8 cellular contexts compared by ENCODE assay signal in the genomic region with DNA sequence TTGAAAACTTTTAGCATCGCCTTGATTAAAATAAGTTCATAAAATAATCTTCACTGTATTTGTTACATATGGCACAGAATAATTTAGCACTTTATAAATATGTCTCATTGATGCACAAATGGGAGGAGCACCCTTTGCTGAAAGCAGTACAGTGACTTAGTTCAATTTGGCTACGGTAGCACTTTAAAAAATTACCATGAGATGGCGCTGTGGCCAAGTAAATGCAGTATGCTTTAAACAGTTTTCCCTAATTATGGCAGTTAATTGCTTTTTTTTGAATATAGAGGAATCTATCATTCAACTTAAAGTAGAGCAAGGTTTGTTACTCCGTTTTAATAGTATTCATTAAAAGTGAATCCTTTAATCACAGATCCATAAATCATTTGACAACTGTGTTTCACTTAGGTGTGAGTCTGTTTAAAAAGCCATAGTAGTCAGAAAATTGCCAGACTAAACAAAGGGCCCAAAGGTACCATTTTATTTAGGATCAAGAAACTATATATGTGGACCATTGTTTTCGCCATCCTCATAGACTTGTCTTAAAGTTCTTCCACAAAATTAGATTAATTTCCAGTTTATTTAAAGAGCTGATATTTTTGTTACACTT. TPM values are rescaled to one million over a fixed set of nuclear protein-coding genes. Genes with fewer than 3 reads are reported as not detected.
A peak's percentile ranks its signal among the peaks of the same experiment; 100 is the strongest.
DNase-seq lines count a peak whose midpoint lies in the region; ATAC-seq, FAIRE-seq and TF ChIP-seq lines count a peak whose summit lies in the region.

No MANE protein-coding gene starts in this region.

- no peaks in the 10 kb centered on the region for H3K79me2 ChIP-seq in Loucy (ENCODE audit: insufficient read depth, low read length)

- H3K9ac ChIP-seq in Loucy (ENCODE audit: low read depth, low read length, poor library complexity, severe bottlenecking): no peak overlapping the region

- H3K27me3 Mint-ChIP-seq in T-helper 17 cell (peaks cover 23% of the 10 kb centered on the region), nephron (ENCODE audit: low read depth) (no peaks in the 10 kb centered on the region)

- no peaks in the 10 kb centered on the region for H3F3A ChIP-seq in Loucy (ENCODE audit: low read depth)

- no peak overlapping the region for H2AFZ ChIP-seq in Loucy (ENCODE audit: low read length)

- H3K36me3 ChIP-seq in Loucy (ENCODE audit: insufficient read depth, low read length): no peaks in the 10 kb centered on the region

- no peaks in the 10 kb centered on the region for H3K9me3 Mint-ChIP-seq in nephron

- peak; percentile 96 for FAIRE-seq in A204.1 (lab: Jason Lieb, UNC)

- peak; percentile 9 for DNase-seq in ELF-1 (ENCODE audit: low read depth, low spot score)
- DNase-seq in T-helper 17 cell: peak in 1 of 3 donors; percentile 7
- DNase-seq in epithelial cell of esophagus (ENCODE audit: low read depth): peak; percentile 64
- DNase-seq in T-helper 9 cell: no peak
- DNase-seq in cerebellar nuclear complex (lab: John Stamatoyannopoulos, UW): no peak

- H3K4me3 Mint-ChIP-seq in T-helper 17 cell: no peak overlapping the region
- no peak overlapping the region for H3K4me3 Mint-ChIP-seq in nephron

- H3K4me3 ChIP-seq in Loucy (ENCODE audit: low read length, poor library complexity, severe bottlenecking) (no peak overlapping the region), epithelial cell of esophagus (ENCODE audit: low read length) (no peak overlapping the region)

- ATAC-seq in T-helper 17 cell: peak; percentile 48

- H3K4me1 Mint-ChIP-seq in T-helper 17 cell: no peaks in the 10 kb centered on the region
- H3K4me1 Mint-ChIP-seq in nephron: no peaks in the 10 kb centered on the region

- no peaks in the 10 kb centered on the region for H4K20me1 ChIP-seq in Loucy (ENCODE audit: insufficient read depth, low read length, poor library complexity, severe bottlenecking)

- H3K27me3 ChIP-seq in Loucy (ENCODE audit: insufficient read depth, low read length, poor library complexity, severe bottlenecking): no peaks in the 10 kb centered on the region

- H3K9me3 ChIP-seq in Loucy (ENCODE audit: insufficient read depth, low read depth, low read length): no peaks in the 10 kb centered on the region
- no peaks in the 10 kb centered on the region for H3K9me3 ChIP-seq in T-helper 17 cell (ENCODE audit: control insufficient read depth, low read length, poor library complexity, severe bottlenecking)

- H3K27ac Mint-ChIP-seq in T-helper 17 cell (no peak overlapping the region), nephron (peak overlapping the region in 1 of 3 experiments; percentile 53)

- TF ChIP-seq CTCF in Loucy (conservative IDR thresholded peaks at IDR 0.05; ENCODE audit: low read length) (peak; percentile 99), epithelial cell of esophagus (IDR thresholded peaks at IDR 0.05; ENCODE audit: insufficient read depth, low read depth, low read length, missing control alignments) (peak; percentile 69), nephron (IDR thresholded peaks at IDR 0.05; ENCODE audit: unreplicated experiment in 3 of 3) (peak; percentile 91 to 97 (median 92))

- no peak overlapping the region for H3K4me2 ChIP-seq in Loucy (ENCODE audit: low read depth, low read length, poor library complexity, severe bottlenecking)

- no peaks in the 10 kb centered on the region for H3K9me2 ChIP-seq in Loucy (replicated peaks; ENCODE audit: low read depth, low read length)

- H3K36me3 Mint-ChIP-seq in T-helper 17 cell (ENCODE audit: low read depth) (no peaks in the 10 kb centered on the region), nephron (ENCODE audit: low read depth) (no peaks in the 10 kb centered on the region)

- no peaks in the 10 kb centered on the region for H3K4me1 ChIP-seq in Loucy (ENCODE audit: insufficient read depth, low read length, poor library complexity, severe bottlenecking)

RNA-seq across cellular contexts. Expression of a gene that starts 34.7 kb away (rescaled TPM):
- 10 to 100 TPM; 29.8 to 31.3 TPM for total RNA-seq in T-helper 17 cell

Comparison
In these comparisons a context has a peak if more than half of its experiments do, and no peak if none do; other contexts are left out.
1. DNase-seq: peak in ELF-1 (single experiment) and epithelial cell of esophagus (single experiment); none in T-helper 9 cell (single experiment) and cerebellar nuclear complex (0 of 2).
2. Peak in every context shown above with its lines, with median percentiles within 50 percentile points of each other: CTCF ChIP-seq.